14 cellular contexts compared by ENCODE assay signal in genomic region chr4:7815562-7815961, GRCh38.
DNase-seq lines count a peak whose midpoint lies in the region; TF ChIP-seq lines count a peak whose summit lies in the region.
"Had no signal": no experiment of that assay in that cellular context is flagged by ENCODE, and none has a peak within 500 bp of the region (broad histone marks: within the 10 kb centered on the region; RNA-seq: fewer than 3 reads in every experiment).

No MANE protein-coding gene starts in this region.

- H3K9me3 ChIP-seq in AG04450 (ENCODE audit: control insufficient read depth, insufficient read depth, low read length) (no peaks in the 10 kb centered on the region; the same call in 1 of the 2 replicates), A673 (ENCODE audit: low read depth, low read length, poor library complexity, severe bottlenecking) (no peaks in the 10 kb centered on the region)
- H3K9me3 ChIP-seq: vagina had no signal

- POLR2A ChIA-PET in AG04450 (lab: Yijun Ruan, JAX) (interaction anchor here (0.6 to 0.7 kb wide), 3 partner anchors 27 to 122 kb away, joined by 3 to 4 read pairs (median 4); no protein-coding TSS in a partner anchor), A673 (lab: Charles Lee; ENCODE audit: low non-redundant PET) (no interaction called here)

- H3K27me3 ChIP-seq in AG04450 (ENCODE audit: control insufficient read depth, insufficient read depth, low read length) (no peaks in the 10 kb centered on the region), brain microvascular endothelial cell (replicated peaks) (no peaks in the 10 kb centered on the region), A673 (replicated peaks; ENCODE audit: insufficient read depth, low read depth, low read length, poor library complexity) (no peaks in the 10 kb centered on the region)
- H3K27me3 ChIP-seq: vagina had no signal

- H3K36me3 ChIP-seq in brain microvascular endothelial cell (replicated peaks) (peaks cover 72% of the 10 kb centered on the region), A673 (ENCODE audit: insufficient read depth, low read length, poor library complexity, severe bottlenecking) (peaks cover 14% of the 10 kb centered on the region)

- intact Hi-C loops in A673 (cut with micrococcal nuclease; ENCODE audit: unreplicated experiment), result no loop called here

- no TSS peak for BruUV-seq in A673 (replicated peaks; lab: Mats Ljungman, UMichigan)

- H3K27ac ChIP-seq in AG04450 (ENCODE audit: low read depth, low read length) (peak overlapping the region; percentile 11), brain microvascular endothelial cell (peak overlapping the region; percentile 59), A673 (ENCODE audit: low read depth, low read length, poor library complexity, severe bottlenecking) (no peak overlapping the region)
- H3K27ac ChIP-seq: vagina had no signal

- CTCF ChIA-PET in AG04450 (lab: Charles Lee), result interaction anchor here (0.5 to 1.2 kb wide), 3 partner anchors 11 to 120 kb away, joined by 4 to 5 read pairs (median 4); no protein-coding TSS in a partner anchor
- CTCF ChIA-PET in A673 (lab: Charles Lee), result interaction anchor here (1.5 kb wide), 1 partner anchor 12 kb away, joined by 6 read pairs; no protein-coding TSS in a partner anchor

- peaks cover 16% of the 10 kb centered on the region for H3K4me1 ChIP-seq in A673 (ENCODE audit: insufficient read depth, low read length, poor library complexity, severe bottlenecking)

- in situ Hi-C loops in brain microvascular endothelial cell (cut with HindIII; ENCODE audit: low pct_ligation_motif_present, low sequenced_read_pairs), result no loop called here

- TF ChIP-seq CTCF in AG04450 (IDR thresholded peaks at IDR 0.05; ENCODE audit: low read depth, low read length) (0 out of 2 replicates have a peak, but pooled peaks have one; percentile 2), brain microvascular endothelial cell (IDR thresholded peaks at IDR 0.05; ENCODE audit: low read depth, low read length, missing control alignments) (peak; percentile 34), A673 (conservative IDR thresholded peaks at IDR 0.05; ENCODE audit: low read depth, low read length) (no peak)

- DNase-seq in AG04450 (ENCODE audit: low read depth, low spot score) (no peak), HPDE6-E6E7 (ENCODE audit: extremely low spot score) (peak; percentile 21), brain microvascular endothelial cell (peak; percentile 72), hepatic stellate cell (ENCODE audit: low spot score) (peak; percentile 54), A673 (ENCODE audit: low spot score) (no peak), NCI-H526 treated with DMSO at 0.1 percent for 48 hours (lab: John Stamatoyannopoulos, UW) (no peak), NOMO-1 treated with DMSO at 0.1 percent for 48 hours (lab: John Stamatoyannopoulos, UW; ENCODE audit: unreplicated experiment) (no peak)
- DNase-seq in activated effector memory CD4-positive, alpha-beta T cell treated with Interleukin-2 at 50 U/mL for 16 hours, result no peak
- DNase-seq: activated CD4-positive, alpha-beta T cell treated with anti-CD3 and anti-CD28 coated beads, Interleukin-2, amount 50 U/mL, for 48 hours; C1 segment of cervical spinal cord; NCI-H1436 treated with DMSO at 0.1 percent for 48 hours; NK-92 treated with Interleukin-12 subunit alpha and Interleukin-12 subunit beta, amount 100 ng/mL, for 24 hours; stimulated activated CD4-positive, alpha-beta T cell treated with anti-CD3 and anti-CD28 coated beads, Interleukin-15, amount 100 ng/mL, for 24 hours had no signal

- H3K4me3 ChIP-seq in AG04450 (ENCODE audit: low read depth, low read length) (no peak overlapping the region), brain microvascular endothelial cell (ENCODE audit: low read depth, low read length) (no peak overlapping the region), A673 (ENCODE audit: low read depth, low read length, poor library complexity, severe bottlenecking) (no peak overlapping the region)
- H3K4me3 ChIP-seq: vagina had no signal

Comparison
In these comparisons a context has a peak if more than half of its experiments do, and no peak if none do; other contexts are left out.
1. DNase-seq: peak in HPDE6-E6E7 (single experiment), brain microvascular endothelial cell (single experiment) and hepatic stellate cell (single experiment); none in AG04450 (single experiment), activated effector memory CD4-positive, alpha-beta T cell treated with Interleukin-2 at 50 U/mL for 16 hours (single experiment), A673 (single experiment), NCI-H526 treated with DMSO at 0.1 percent for 48 hours (single experiment) and NOMO-1 treated with DMSO at 0.1 percent for 48 hours (single experiment).